In genomic region chr1:215824245-215824644, GRCh38 we compare ENCODE assay signal across 13 cellular contexts.
DNase-seq lines count a peak whose midpoint lies in the region; ATAC-seq and TF ChIP-seq lines count a peak whose summit lies in the region.
"Had no signal": no experiment of that assay in that cellular context is flagged by ENCODE, and none has a peak within 500 bp of the region (broad histone marks: within the 10 kb centered on the region; RNA-seq: fewer than 3 reads in every experiment).

No MANE protein-coding gene starts in this region.

- ATAC-seq in mucosa of descending colon: no peak
- no peak for ATAC-seq in GM19035 (IDR thresholded peaks at IDR 0.05; ENCODE audit: unreplicated experiment)

- no peaks in the 10 kb centered on the region for H3K4me1 Mint-ChIP-seq in osteocyte (ENCODE audit: unreplicated experiment)
- H3K4me1 Mint-ChIP-seq: naive B cell had no signal

- POLR2A ChIA-PET in AG04449 (lab: Yijun Ruan, JAX): no interaction called here

- H3F3A ChIP-seq in GM23248 (ENCODE audit: insufficient read depth): 0 out of 2 replicates have a peak, but pooled peaks cover 12% of the 10 kb centered on the region

- no peak overlapping the region for H3K9ac ChIP-seq in GM23248

- H3K36me3 ChIP-seq in GM23248 (ENCODE audit: low read depth): no peaks in the 10 kb centered on the region
- H3K36me3 ChIP-seq in mucosa of descending colon (ENCODE audit: low read depth): no peaks in the 10 kb centered on the region

- H3K27me3 Mint-ChIP-seq in osteocyte (ENCODE audit: unreplicated experiment): no peaks in the 10 kb centered on the region
- H3K27me3 Mint-ChIP-seq: CD4-positive, CD25-positive, alpha-beta regulatory T cell; naive B cell had no signal

- H3K79me2 ChIP-seq in GM23248 (ENCODE audit: insufficient read depth): no peaks in the 10 kb centered on the region

- H3K27me3 ChIP-seq in GM23248 (replicated peaks; ENCODE audit: insufficient read depth): no peaks in the 10 kb centered on the region

- H3K9me3 ChIP-seq in GM23248 (ENCODE audit: low read depth) (no peaks in the 10 kb centered on the region), mucosa of descending colon (no peaks in the 10 kb centered on the region)

- H3K9me2 ChIP-seq in GM23248 (ENCODE audit: insufficient read depth): no peaks in the 10 kb centered on the region

- no peak overlapping the region for H2AFZ ChIP-seq in GM23248

- CTCF ChIA-PET in AG04449 (lab: Yijun Ruan, JAX): interaction anchor here (1.2 to 1.6 kb wide), 2 partner anchors 295 to 296 kb away, joined by 3 to 4 read pairs; no protein-coding TSS in a partner anchor

- H3K4me1 ChIP-seq in GM23248 (ENCODE audit: insufficient read depth) (peaks cover 4% of the 10 kb centered on the region), mucosa of descending colon (ENCODE audit: low read depth) (no peaks in the 10 kb centered on the region)

- no peak overlapping the region for H3K27ac ChIP-seq in GM23248

- TF ChIP-seq CTCF in AG04449 (IDR thresholded peaks at IDR 0.05; ENCODE audit: insufficient read depth, low read length, missing control alignments) (peak; percentile 34), osteocyte (IDR thresholded peaks at IDR 0.05) (no peak), mucosa of descending colon (IDR thresholded peaks at IDR 0.05) (no peak)

- in situ Hi-C loops in GM23248 (cut with MboI): no loop called here

- no peaks in the 10 kb centered on the region for H4K20me1 ChIP-seq in GM23248 (ENCODE audit: insufficient read depth)

- peaks cover 6% of the 10 kb centered on the region for H3K9me3 Mint-ChIP-seq in osteocyte (ENCODE audit: unreplicated experiment)

- intact Hi-C loops in mucosa of descending colon (cut with DNase I, micrococcal nuclease): no loop called here

- H3K27ac Mint-ChIP-seq in osteocyte (ENCODE audit: unreplicated experiment): no peak overlapping the region
- H3K27ac Mint-ChIP-seq: CD4-positive, CD25-positive, alpha-beta regulatory T cell; naive B cell; T-helper 1 cell treated with Interleukin-12 subunit alpha and Interleukin-12 subunit beta and Interleukin-4 antibody, amounts not matched to agents 30 μg/mL and 1 μg/mL, for 36 hours had no signal

- DNase-seq in AG04449 (ENCODE audit: low read depth, low spot score): no peak
- peak; percentile 52 for DNase-seq in GM23248
- peak; percentile 34 for DNase-seq in RKO (ENCODE audit: low spot score)
- DNase-seq in glomerular visceral epithelial cell (ENCODE audit: extremely low spot score): peak; percentile 11
- DNase-seq in osteocyte (ENCODE audit: extremely low spot score, unreplicated experiment): no peak
- no peak for DNase-seq in mucosa of descending colon
- no peak for DNase-seq in activated gamma-delta T cell (lab: John Stamatoyannopoulos, UW)
- DNase-seq: CD4-positive, CD25-positive, alpha-beta regulatory T cell; central memory CD4-positive, alpha-beta T cell; head of caudate nucleus; naive B cell had no signal

- no peaks in the 10 kb centered on the region for H3K36me3 Mint-ChIP-seq in osteocyte (ENCODE audit: unreplicated experiment)
- H3K36me3 Mint-ChIP-seq: CD4-positive, CD25-positive, alpha-beta regulatory T cell; naive B cell had no signal

- H3K4me3 Mint-ChIP-seq in osteocyte (ENCODE audit: unreplicated experiment): no peak overlapping the region
- H3K4me3 Mint-ChIP-seq: CD4-positive, CD25-positive, alpha-beta regulatory T cell; naive B cell; T-helper 1 cell treated with Interleukin-12 subunit alpha and Interleukin-12 subunit beta and Interleukin-4 antibody, amounts not matched to agents 30 μg/mL and 1 μg/mL, for 36 hours had no signal

- no peak overlapping the region for H3K4me2 ChIP-seq in GM23248 (ENCODE audit: unreplicated experiment)

- H3K4me3 ChIP-seq in AG04449 (ENCODE audit: low read depth, low read length) (no peak overlapping the region), GM23248 (no peak overlapping the region), mucosa of descending colon (no peak overlapping the region)

Comparison
In these comparisons a context has a peak if more than half of its experiments do, and no peak if none do; other contexts are left out.
1. DNase-seq: peak in GM23248 (single experiment), RKO (single experiment) and glomerular visceral epithelial cell (single experiment); none in AG04449 (single experiment), osteocyte (single experiment), mucosa of descending colon (0 of 3) and activated gamma-delta T cell (single experiment).